ENCODE assay signal across 20 cellular contexts in the genomic region with DNA sequence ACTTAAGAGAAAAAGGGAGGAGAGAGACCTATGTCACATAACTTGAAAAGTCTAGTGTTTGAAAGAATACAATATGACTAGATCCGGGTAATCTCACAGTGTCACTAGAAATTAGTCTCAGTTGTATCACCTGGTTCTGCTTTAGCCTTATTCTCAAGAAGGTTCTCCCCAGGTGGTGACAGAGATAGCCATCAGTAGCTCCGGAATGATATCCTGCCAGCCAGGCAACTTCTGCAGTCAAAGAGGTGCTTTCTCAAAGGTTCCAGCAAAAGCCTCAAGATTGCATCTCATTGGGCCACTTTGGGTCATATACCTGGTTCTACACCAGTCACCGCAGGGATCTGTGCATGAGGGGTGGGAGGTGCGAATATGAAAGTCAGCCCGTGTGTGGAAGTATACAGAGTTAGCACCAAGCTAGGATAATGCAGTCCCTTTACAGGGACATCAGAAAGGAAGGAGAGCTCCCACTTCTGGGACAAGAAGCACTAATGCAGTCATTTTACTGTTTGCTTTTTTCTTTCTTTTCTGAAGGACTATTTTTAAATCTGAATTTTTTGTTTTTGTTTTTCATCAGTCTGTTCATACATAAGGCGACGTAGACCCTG.
DNase-seq lines count a peak whose midpoint lies in the region; ATAC-seq and TF ChIP-seq lines count a peak whose summit lies in the region.
"Had no signal": no experiment of that assay in that cellular context is flagged by ENCODE, and none has a peak within 500 bp of the region (broad histone marks: within the 10 kb centered on the region; RNA-seq: fewer than 3 reads in every experiment).

No MANE protein-coding gene starts in this region.

- H3K9me3 Mint-ChIP-seq in type B pancreatic cell, result no peaks in the 10 kb centered on the region
- H3K9me3 Mint-ChIP-seq: activated T-helper 1 cell treated with anti-CD3 and anti-CD28 coated beads, Interleukin-12 subunit alpha, Interleukin-12 subunit beta, Interleukin-2, Interleukin-4 antibody, amounts not matched to agents 30 ng/mL and 10 ng/mL and 1 ng/mL, durations not matched to agents 14 hours and 24 hours and 36 hours; dendritic cell treated with granulocyte-macrophage colony-stimulating factor and Interleukin-4, amounts not matched to agents 40 ng/mL and 50 ng/mL, for 4 days; GM23338; neural crest cell had no signal

- DNase-seq in astrocyte of the hippocampus (ENCODE audit: low read depth, low spot score) (peak; percentile 14), type B pancreatic cell (ENCODE audit: extremely low spot score, unreplicated experiment) (no peak), COR-L47 (lab: John Stamatoyannopoulos, UW) (no peak), cerebellar cortex (ENCODE audit: low spot score) (no peak), foreskin keratinocyte (no peak)
- DNase-seq: activated CD4-positive, CD25-positive, alpha-beta regulatory T cell; GDM1; hippocampal formation; NCI-H526 treated with DMSO at 0.1 percent for 48 hours; retina; T-helper 2 cell had no signal

- H3K4me1 ChIP-seq in KMS-11 (ENCODE audit: low read depth, poor library complexity, severe bottlenecking) (peaks cover 52% of the 10 kb centered on the region), mesodermal cell (ENCODE audit: control insufficient read depth, insufficient read depth, low read length, poor library complexity, severe bottlenecking) (peaks cover 12% of the 10 kb centered on the region), foreskin keratinocyte (peaks cover 6% of the 10 kb centered on the region)
- H3K4me1 ChIP-seq: BLaER1 treated with 17β-estradiol and CSF1 and Interleukin-3, amounts not matched to agents 10 nM and 100 nM had no signal

- peaks cover 26% of the 10 kb centered on the region for H3K36me3 Mint-ChIP-seq in type B pancreatic cell

- H3K27ac ChIP-seq in KMS-11 (peak overlapping the region; percentile 77), mesodermal cell (ENCODE audit: low read depth, low read length, severe bottlenecking) (peak overlapping the region; percentile 55), foreskin keratinocyte (no peak overlapping the region)
- H3K27ac ChIP-seq: BLaER1 treated with 17β-estradiol and CSF1 and Interleukin-3, amounts not matched to agents 10 nM and 100 nM; brain microvascular endothelial cell had no signal

- H3K79me2 ChIP-seq in KMS-11 (ENCODE audit: insufficient read depth, low read depth), result no peaks in the 10 kb centered on the region

- peak overlapping the region; percentile 67 for H3K4me2 ChIP-seq in KMS-11
- H3K4me2 ChIP-seq: BLaER1 treated with 17β-estradiol and CSF1 and Interleukin-3, amounts not matched to agents 10 nM and 100 nM; GM23338 had no signal

- TF ChIP-seq CTCF in KMS-11 (conservative IDR thresholded peaks at IDR 0.05; ENCODE audit: low read depth, low read length) (no peak), type B pancreatic cell (conservative IDR thresholded peaks at IDR 0.05) (no peak), foreskin keratinocyte (conservative IDR thresholded peaks at IDR 0.05) (no peak)

- 82 to 83% methylated on average over 5 to 7 of the region's 7 CpGs for WGBS in mesodermal cell (ENCODE audit: insufficient coverage in 2 of 2), 2 experiments

- no peak for ATAC-seq in foreskin keratinocyte

- peak overlapping the region; percentile 9 for H3K27ac Mint-ChIP-seq in type B pancreatic cell
- H3K27ac Mint-ChIP-seq: activated naive CD8-positive, alpha-beta T cell; activated T-helper 1 cell treated with anti-CD3 and anti-CD28 coated beads, Interleukin-12 subunit alpha, Interleukin-12 subunit beta, Interleukin-2, Interleukin-4 antibody, amounts not matched to agents 30 ng/mL and 10 ng/mL and 1 ng/mL, durations not matched to agents 14 hours and 24 hours and 36 hours; dendritic cell treated with granulocyte-macrophage colony-stimulating factor and Interleukin-4, amounts not matched to agents 40 ng/mL and 50 ng/mL, for 4 days had no signal

- no peaks in the 10 kb centered on the region for H4K20me1 ChIP-seq in KMS-11 (ENCODE audit: insufficient read depth)

- H3K4me3 Mint-ChIP-seq in type B pancreatic cell, result no peak overlapping the region
- H3K4me3 Mint-ChIP-seq: activated naive CD8-positive, alpha-beta T cell; activated T-helper 1 cell treated with anti-CD3 and anti-CD28 coated beads, Interleukin-12 subunit alpha, Interleukin-12 subunit beta, Interleukin-2, Interleukin-4 antibody, amounts not matched to agents 30 ng/mL and 10 ng/mL and 1 ng/mL, durations not matched to agents 14 hours and 24 hours and 36 hours; dendritic cell treated with granulocyte-macrophage colony-stimulating factor and Interleukin-4, amounts not matched to agents 40 ng/mL and 50 ng/mL, for 4 days; GM23338; neural crest cell had no signal

- H3K4me1 Mint-ChIP-seq in type B pancreatic cell (ENCODE audit: unreplicated experiment), result peaks cover 23% of the 10 kb centered on the region

- H2AFZ ChIP-seq in KMS-11 (ENCODE audit: low read depth), result 0 out of 2 replicates have a peak overlapping the region, but pooled peaks have one; percentile 20
- H2AFZ ChIP-seq: GM23338 had no signal

- H3K9me3 ChIP-seq in mesodermal cell (ENCODE audit: control insufficient read depth, low read length), result no peaks in the 10 kb centered on the region
- H3K9me3 ChIP-seq: BLaER1 treated with 17β-estradiol and CSF1 and Interleukin-3, amounts not matched to agents 10 nM and 100 nM had no signal

- no peaks in the 10 kb centered on the region for H3K27me3 ChIP-seq in KMS-11 (ENCODE audit: insufficient read depth, low read depth)
- no peaks in the 10 kb centered on the region for H3K27me3 ChIP-seq in foreskin keratinocyte
- H3K27me3 ChIP-seq: BLaER1 treated with 17β-estradiol and CSF1 and Interleukin-3, amounts not matched to agents 10 nM and 100 nM; brain microvascular endothelial cell had no signal

- no peaks in the 10 kb centered on the region for H3K27me3 Mint-ChIP-seq in type B pancreatic cell
- H3K27me3 Mint-ChIP-seq: activated naive CD8-positive, alpha-beta T cell; dendritic cell treated with granulocyte-macrophage colony-stimulating factor and Interleukin-4, amounts not matched to agents 40 ng/mL and 50 ng/mL, for 4 days had no signal

- H3K36me3 ChIP-seq in KMS-11 (ENCODE audit: insufficient read depth) (no peaks in the 10 kb centered on the region), mesodermal cell (ENCODE audit: control insufficient read depth, insufficient read depth, low read length) (peaks cover 58% of the 10 kb centered on the region)
- H3K36me3 ChIP-seq: brain microvascular endothelial cell had no signal

- H3K9ac ChIP-seq in KMS-11, result peak overlapping the region; percentile 25; the same call in 1 of the 2 replicates
- H3K9ac ChIP-seq: BLaER1 treated with 17β-estradiol and CSF1 and Interleukin-3, amounts not matched to agents 10 nM and 100 nM had no signal

- H3K4me3 ChIP-seq in KMS-11 (IDR thresholded peaks at IDR 0.05; ENCODE audit: insufficient read depth, low read depth, low read length) (no peak overlapping the region), mesodermal cell (ENCODE audit: extremely low read depth, insufficient read depth, low read length, poor library complexity, severe bottlenecking) (no peak overlapping the region)
- H3K4me3 ChIP-seq: BLaER1 treated with 17β-estradiol and CSF1 and Interleukin-3, amounts not matched to agents 10 nM and 100 nM; GM23338 had no signal
